ENCODE assay signal across 10 cellular contexts in genomic region chr7:725223-726005, GRCh38. TPM values are rescaled to one million over a fixed set of nuclear protein-coding genes. Genes with fewer than 3 reads are reported as not detected.
DNase-seq lines count a peak whose midpoint lies in the region; ATAC-seq and TF ChIP-seq lines count a peak whose summit lies in the region.
"Had no signal": no experiment of that assay in that cellular context is flagged by ENCODE, and none has a peak within 500 bp of the region (broad histone marks: within the 10 kb centered on the region; RNA-seq: fewer than 3 reads in every experiment).

No MANE protein-coding gene starts in this region.

- peak overlapping the region; percentile 49 for H3K27ac Mint-ChIP-seq in activated T-cell treated with anti-CD3 and anti-CD28 coated beads, Interleukin-2, amount 50 U/mL, for 72 hours

- peak overlapping the region; percentile 84 to 89 for H3K4me3 Mint-ChIP-seq in activated T-cell treated with anti-CD3 and anti-CD28 coated beads, Interleukin-2, amount 50 U/mL, for 72 hours

- DNase-seq in HCEC 1CT (peak; percentile 38), kidney epithelial cell (ENCODE audit: low read depth) (peak; percentile 45), NOMO-1 (lab: John Stamatoyannopoulos, UW; ENCODE audit: unreplicated experiment in 2 of 2) (no peak), NCI-H446 treated with DMSO at 0.1 percent for 48 hours (lab: John Stamatoyannopoulos, UW) (no peak)
- DNase-seq in activated T-cell treated with anti-CD3 and anti-CD28 coated beads, Interleukin-2, amount 50 U/mL, for 72 hours = no peak
- DNase-seq: activated CD4-positive, alpha-beta T cell treated with anti-CD3 and anti-CD28 coated beads for 4 hours; stimulated activated CD4-positive, alpha-beta T cell treated with anti-CD3 and anti-CD28 coated beads, Interleukin-12 subunit alpha, Interleukin-12 subunit beta, amount 100 ng/mL, for 4 hours had no signal

- H3K27me3 Mint-ChIP-seq in activated T-cell treated with anti-CD3 and anti-CD28 coated beads, Interleukin-2, amount 50 U/mL, for 72 hours (ENCODE audit: low read depth) = no peaks in the 10 kb centered on the region

- H3K9me3 Mint-ChIP-seq in activated T-cell treated with anti-CD3 and anti-CD28 coated beads, Interleukin-2, amount 50 U/mL, for 72 hours = peaks cover 3 to 4% of the 10 kb centered on the region in 2 donors

- H3K4me3 ChIP-seq in kidney epithelial cell (ENCODE audit: low read depth, low read length) = no peak overlapping the region

- H3K4me1 Mint-ChIP-seq in activated T-cell treated with anti-CD3 and anti-CD28 coated beads, Interleukin-2, amount 50 U/mL, for 72 hours (ENCODE audit: low read depth) = peaks cover 33% of the 10 kb centered on the region

- H3K36me3 Mint-ChIP-seq in activated T-cell treated with anti-CD3 and anti-CD28 coated beads, Interleukin-2, amount 50 U/mL, for 72 hours (ENCODE audit: insufficient read depth in 2 of 2) = peaks cover 29 to 31% of the 10 kb centered on the region in 2 donors

- peak overlapping the region; percentile 81 for H3K27ac ChIP-seq in 22Rv1

- no peaks in the 10 kb centered on the region for H3K27me3 ChIP-seq in kidney epithelial cell (ENCODE audit: control insufficient read depth, insufficient read depth, low read length)

- peaks cover 1% of the 10 kb centered on the region for H3K36me3 ChIP-seq in kidney epithelial cell (ENCODE audit: control insufficient read depth, insufficient read depth, low read length)

- TF ChIP-seq CTCF in 22Rv1 (IDR thresholded peaks at IDR 0.05) (no peak), kidney epithelial cell (IDR thresholded peaks at IDR 0.05; ENCODE audit: insufficient read depth, low read length, poor library complexity, severe bottlenecking) (no peak)

- ATAC-seq in activated T-cell treated with anti-CD3 and anti-CD28 coated beads, Interleukin-2, amount 50 U/mL, for 72 hours (replicated peaks in 1 of 2) = no peak
- no peak for ATAC-seq in GM18520 (IDR thresholded peaks at IDR 0.05; ENCODE audit: unreplicated experiment)
- no peak for ATAC-seq in HG03097 (IDR thresholded peaks at IDR 0.05; ENCODE audit: low FRiP score, unreplicated experiment)

RNA-seq across cellular contexts. Expression of gene DNAAF5, which starts 1.1 kb away (rescaled TPM):
- 10 to 100 TPM; 12.0 to 15.9 TPM for total RNA-seq in activated T-cell treated with anti-CD3 and anti-CD28 coated beads, Interleukin-2, amount 50 U/mL, for 72 hours
- 59.7 and 70.6 TPM in 2 replicates for total RNA-seq in kidney epithelial cell

RNA-seq across cellular contexts. Expression of gene PRKAR1B, which starts 1.7 kb away (rescaled TPM):
- 10 to 100 TPM; 33.6 to 43.5 TPM for total RNA-seq in activated T-cell treated with anti-CD3 and anti-CD28 coated beads, Interleukin-2, amount 50 U/mL, for 72 hours
- total RNA-seq in kidney epithelial cell = 23.7 and 23.8 TPM in 2 replicates

Comparison
In these comparisons a context has a peak if more than half of its experiments do, and no peak if none do; other contexts are left out.
1. DNase-seq: peak in HCEC 1CT (single experiment) and kidney epithelial cell (single experiment); none in activated T-cell treated with anti-CD3 and anti-CD28 coated beads, Interleukin-2, amount 50 U/mL, for 72 hours (0 of 2), NOMO-1 (0 of 2) and NCI-H446 treated with DMSO at 0.1 percent for 48 hours (single experiment).